9 cellular contexts compared by ENCODE assay signal in genomic region chr17:63961355-63962207, GRCh38. TPM values are rescaled to one million over a fixed set of nuclear protein-coding genes. Genes with fewer than 3 reads are reported as not detected.
DNase-seq lines count a peak whose midpoint lies in the region; ATAC-seq and TF ChIP-seq lines count a peak whose summit lies in the region.
"Had no signal": no experiment of that assay in that cellular context is flagged by ENCODE, and none has a peak within 500 bp of the region (broad histone marks: within the 10 kb centered on the region; RNA-seq: fewer than 3 reads in every experiment).

No MANE protein-coding gene starts in this region.

- in situ Hi-C loops in G401 (cut with HindIII; ENCODE audit: low sequenced_read_pairs) = no loop called here

- peak overlapping the region; percentile 28 for H3K4me3 ChIP-seq in fibroblast of the aortic adventitia (ENCODE audit: low read depth, low read length)

- DNase-seq in G401 (ENCODE audit: low spot score) (peak; percentile 4), NCI-H1048 (lab: John Stamatoyannopoulos, UW) (peak; percentile 73), fibroblast of the aortic adventitia (ENCODE audit: low read depth) (peak; percentile 63), omental fat pad (ENCODE audit: low spot score) (peak; percentile 59), globus pallidus (ENCODE audit: low spot score) (no peak)
- DNase-seq in activated CD4-positive, alpha-beta T cell treated with anti-CD3 and anti-CD28 coated beads, Interleukin-2, amount 50 U/mL, for 48 hours = peak; percentile 44 to 58

- no peak for TF ChIP-seq CTCF in fibroblast of the aortic adventitia (IDR thresholded peaks at IDR 0.05; ENCODE audit: insufficient read depth, low read length)
- no peak for TF ChIP-seq CTCF in omental fat pad (IDR thresholded peaks at IDR 0.05)

- ATAC-seq in omental fat pad (ENCODE audit: low FRiP score) (peak; percentile 62), HG03442 (IDR thresholded peaks at IDR 0.05; ENCODE audit: unreplicated experiment) (no peak), GM18511 (IDR thresholded peaks at IDR 0.05; ENCODE audit: unreplicated experiment) (no peak)

RNA-seq across cellular contexts. Expression of gene SCN4A, which starts 11.1 kb away (rescaled TPM):
- not detected in 2 replicates for total RNA-seq in G401 (2014; rRNA removed; shearing (Covaris generic))
- 0.18 TPM in 1 of 2 replicates, not detected in the other for total RNA-seq in fibroblast of the aortic adventitia (ENCODE audit: low replicate concordance)
- 10 to 100 TPM in 3 of 4 donors, 1 to 10 TPM in 1; 7.0 to 43.3 (median 15.1) TPM for total RNA-seq in omental fat pad

RNA-seq across cellular contexts. Expression of gene CD79B, which starts 29.4 kb away (rescaled TPM):
- 1.3 TPM in 1 of 2 replicates, not detected in the other for total RNA-seq in G401 (2014; rRNA removed; shearing (Covaris generic))
- total RNA-seq in fibroblast of the aortic adventitia (ENCODE audit: low replicate concordance) = not detected in 2 replicates
- 10 to 100 TPM in 1 of 4 donors, 1 to 10 TPM in 3; 4.0 to 15.8 (median 6.0) TPM for total RNA-seq in omental fat pad

RNA-seq across cellular contexts. Expression of gene PRR29, which starts 36.6 kb away (rescaled TPM):
- total RNA-seq in G401 (2014; rRNA removed; shearing (Covaris generic)) = 1.1 and 3.1 TPM in 2 replicates
- total RNA-seq in fibroblast of the aortic adventitia (ENCODE audit: low replicate concordance) = 0.99 and 1.4 TPM in 2 replicates
- total RNA-seq in omental fat pad = 1 to 10 TPM in 1 of 4 donors, under 1 TPM in 3; 0.19 to 1.1 (median 0.55) TPM

RNA-seq across cellular contexts. Expression of gene GH1, which starts 42.9 kb away (rescaled TPM):
- not detected in 2 replicates for total RNA-seq in G401 (2014; rRNA removed; shearing (Covaris generic))
- total RNA-seq in fibroblast of the aortic adventitia (ENCODE audit: low replicate concordance) (not detected in 2 replicates), omental fat pad (not detected)
- total RNA-seq: pulmonary artery endothelial cell had no signal

RNA-seq across cellular contexts. Expression of gene CSHL1, which starts 50.5 kb away (rescaled TPM):
- total RNA-seq in G401 (2014; rRNA removed; shearing (Covaris generic)) = not detected in 2 replicates
- total RNA-seq in fibroblast of the aortic adventitia (ENCODE audit: low replicate concordance) (not detected in 2 replicates), omental fat pad (not detected)
- total RNA-seq: pulmonary artery endothelial cell had no signal
